34 cellular contexts compared by ENCODE assay signal in genomic region chr14:39014460-39014859, GRCh38.
"Had no signal": no experiment of that assay in that cellular context is flagged by ENCODE, and none has a peak within 500 bp of the region (broad histone marks: within the 10 kb centered on the region; RNA-seq: fewer than 3 reads in every experiment).

No MANE protein-coding gene starts in this region.

- FAIRE-seq: astrocyte, bronchial epithelial cell had no signal

- H3K36me3 ChIP-seq: adrenal gland, ascending aorta, breast epithelium, cardiac muscle cell had no signal

- H3K9me3 ChIP-seq: adrenal gland, ascending aorta, body of pancreas, breast epithelium had no signal

- DNase-seq: activated effector memory CD4-positive, alpha-beta T cell treated with anti-CD3 and anti-CD28 coated beads, Interleukin-2, amount 50 U/mL, for 16 hours; activated effector memory CD4-positive, alpha-beta T cell treated with Interleukin-2 at 50 U/mL for 16 hours; activated gamma-delta T cell; activated gamma-delta T cell treated with Interleukin-2 at 50 U/mL for 16 hours; activated naive CD4-positive, alpha-beta T cell; activated naive CD4-positive, alpha-beta T cell treated with anti-CD3 and anti-CD28 coated beads for 36 hours; activated naive CD4-positive, alpha-beta T cell treated with anti-CD3 and anti-CD28 coated beads, Interleukin-2, amount 10 ng/mL, durations not matched to agents 7 days and 5 days; activated naive CD4-positive, alpha-beta T cell treated with anti-CD3 and anti-CD28 coated beads, Interleukin-2, amount 50 U/mL, for 16 hours; activated naive CD4-positive, alpha-beta T cell treated with Interleukin-2 at 50 U/mL for 16 hours; activated naive CD8-positive, alpha-beta T cell treated with anti-CD3 and anti-CD28 coated beads for 36 hours; activated naive CD8-positive, alpha-beta T cell treated with anti-CD3 and anti-CD28 coated beads, Interleukin-2, amount 10 ng/mL, durations not matched to agents 7 days and 5 days; activated naive CD8-positive, alpha-beta T cell treated with anti-CD3 and anti-CD28 coated beads, Interleukin-2, amount 50 U/mL, for 24 hours; activated T-cell treated with anti-CD3 and anti-CD28 coated beads, Interleukin-2, amount 50 U/mL, for 1 hour; activated T-cell treated with anti-CD3 and anti-CD28 coated beads, Interleukin-2, amount 50 U/mL, for 24 hours; activated T-cell treated with anti-CD3 and anti-CD28 coated beads, Interleukin-2, amount 50 U/mL, for 4 hours; activated T-cell treated with anti-CD3 and anti-CD28 coated beads, Interleukin-2, amount 50 U/mL, for 48 hours; activated T-cell treated with anti-CD3 and anti-CD28 coated beads, Interleukin-2, amount 50 U/mL, for 72 hours; adrenal gland; amniotic stem cell; amygdala; anterior cingulate cortex; aorta; body of pancreas; brain microvascular endothelial cell; caudate nucleus; central memory CD4-positive, alpha-beta T cell; cerebellar nuclear complex had no signal

- ATAC-seq: activated naive CD4-positive, alpha-beta T cell treated with anti-CD3 and anti-CD28 coated beads, Interleukin-2, amount 50 U/mL, for 72 hours; activated naive CD8-positive, alpha-beta T cell treated with anti-CD3 and anti-CD28 coated beads, Interleukin-2, amount 50 U/mL, for 24 hours; activated T-cell treated with anti-CD3 and anti-CD28 coated beads, Interleukin-2, amount 50 U/mL, for 4 hours; activated T-cell treated with anti-CD3 and anti-CD28 coated beads, Interleukin-2, amount 50 U/mL, for 72 hours; activated T-helper 17 cell treated with anti-CD3 and anti-CD28 coated beads, Interleukin-2, amount 50 U/mL, for 72 hours; body of pancreas had no signal

- H3K27ac ChIP-seq: adrenal gland, ascending aorta, body of pancreas, brain microvascular endothelial cell, breast epithelium, cardiac muscle cell had no signal

- H3K27me3 ChIP-seq: adrenal gland, ascending aorta, body of pancreas, brain microvascular endothelial cell, breast epithelium, cardiac muscle cell had no signal

- H3K4me1 ChIP-seq: adrenal gland, ascending aorta, body of pancreas, breast epithelium had no signal

- H3K4me3 ChIP-seq: adrenal gland, ascending aorta, body of pancreas, breast epithelium, cardiac muscle cell had no signal
